In the genomic region with DNA sequence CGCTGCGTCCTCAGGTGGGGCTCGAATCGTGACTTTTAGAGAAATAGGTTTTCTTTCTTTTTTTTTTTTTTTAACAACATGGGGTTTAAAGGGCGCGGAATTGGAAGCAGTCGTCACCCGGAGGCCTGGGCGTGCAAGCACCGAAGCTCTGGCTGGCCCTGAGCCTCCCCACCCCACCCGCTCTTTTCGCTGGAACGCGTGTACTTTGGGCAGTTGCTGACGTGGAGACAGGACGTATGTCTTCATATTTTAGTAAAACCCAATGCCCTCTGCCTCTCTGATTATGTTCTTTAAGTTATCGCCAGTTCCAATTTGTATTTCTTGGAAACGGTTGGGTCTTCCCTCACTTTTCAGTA, we compare ENCODE assay signal across 8 cellular contexts. TPM values are rescaled to one million over a fixed set of nuclear protein-coding genes. Genes with fewer than 3 reads are reported as not detected.
DNase-seq lines count a peak whose midpoint lies in the region; ATAC-seq and TF ChIP-seq lines count a peak whose summit lies in the region.

No MANE protein-coding gene starts in this region.

- peak overlapping the region; percentile 99 for H3K4me3 ChIP-seq in GM08714 (ENCODE audit: low read length)
- peak overlapping the region; percentile 60 for H3K4me3 ChIP-seq in ectodermal cell (ENCODE audit: insufficient read depth, low read depth, low read length)
- peak overlapping the region; percentile 87 to 93 for H3K4me3 ChIP-seq in mesenchymal stem cell (ENCODE audit: insufficient read depth in 1 of 2, low read depth in 1 of 2, low read length in 2 of 2)
- peak overlapping the region; percentile 87 to 89 for H3K4me3 ChIP-seq in stomach smooth muscle (ENCODE audit: low read length in 2 of 2)

- peaks cover 16% of the 10 kb centered on the region for H3K79me1 ChIP-seq in mesenchymal stem cell (replicated peaks; ENCODE audit: low read length, poor library complexity, severe bottlenecking)

- no peak overlapping the region for H4K91ac ChIP-seq in mesenchymal stem cell (ENCODE audit: low read length)

- H2AFZ ChIP-seq in mesenchymal stem cell (ENCODE audit: low read depth, low read length) = peak overlapping the region; percentile 60

- no peaks in the 10 kb centered on the region for H3K4me1 ChIP-seq in ectodermal cell (ENCODE audit: control insufficient read depth, insufficient read depth, low read length)
- peaks cover 8% of the 10 kb centered on the region for H3K4me1 ChIP-seq in mesenchymal stem cell (ENCODE audit: control insufficient read depth, insufficient read depth, low read depth, low read length)
- peaks cover 12% of the 10 kb centered on the region for H3K4me1 ChIP-seq in stomach smooth muscle (ENCODE audit: control insufficient read depth, insufficient read depth, low read length)

- H3K9ac ChIP-seq in mesenchymal stem cell (ENCODE audit: low read length) (peak overlapping the region; percentile 98), stomach smooth muscle (ENCODE audit: low read length in 2 of 2) (peak overlapping the region; percentile 93)

- H2BK12ac ChIP-seq in mesenchymal stem cell (ENCODE audit: low read length in 2 of 2) = no peak overlapping the region

- H3K27me3 ChIP-seq in ectodermal cell (ENCODE audit: control insufficient read depth, insufficient read depth, low read length, poor library complexity, severe bottlenecking) (no peaks in the 10 kb centered on the region), mesenchymal stem cell (ENCODE audit: control insufficient read depth in 1 of 2, insufficient read depth in 1 of 2, low read length in 2 of 2) (no peaks in the 10 kb centered on the region), stomach smooth muscle (ENCODE audit: control insufficient read depth in 1 of 2, insufficient read depth in 2 of 2, low read length in 2 of 2) (no peaks in the 10 kb centered on the region)

- H4K8ac ChIP-seq in mesenchymal stem cell (ENCODE audit: low read length) = no peak overlapping the region

- DNase-seq in A172 (ENCODE audit: low spot score) = peak; percentile 33
- peak; percentile 72 for DNase-seq in mesenchymal stem cell
- no peak for DNase-seq in NCI-H2029 treated with DMSO at 0.1 percent for 48 hours (lab: John Stamatoyannopoulos, UW)

- 0% methylated on average over 18 of the region's 18 CpGs for WGBS in ectodermal cell, 2 experiments
- 0% methylated on average over 9 of the region's 18 CpGs for WGBS in mesenchymal stem cell

- no peak overlapping the region for H3K14ac ChIP-seq in mesenchymal stem cell (ENCODE audit: low read length in 2 of 2)

- H3K4me2 ChIP-seq in mesenchymal stem cell (ENCODE audit: low read length, poor library complexity, severe bottlenecking) = peak overlapping the region; percentile 89

- no peak overlapping the region for H2BK15ac ChIP-seq in mesenchymal stem cell (ENCODE audit: low read depth, poor library complexity, severe bottlenecking)

- no peak overlapping the region for H2BK5ac ChIP-seq in mesenchymal stem cell (ENCODE audit: low read depth, low read length, poor library complexity, severe bottlenecking)

- H3K4ac ChIP-seq in mesenchymal stem cell (ENCODE audit: low read depth in 1 of 2, low read length in 2 of 2) = no peak overlapping the region

- peak overlapping the region; percentile 64 for H2BK120ac ChIP-seq in mesenchymal stem cell (ENCODE audit: low read depth, low read length)

- ATAC-seq in HG03175 (IDR thresholded peaks at IDR 0.05; ENCODE audit: unreplicated experiment) (peak; percentile 17), SK-N-SH treated with all-trans-retinoic acid at 6 μM for 48 hours (peak; percentile 57)

- H3K9me3 ChIP-seq in ectodermal cell (ENCODE audit: control insufficient read depth, low read length) (no peaks in the 10 kb centered on the region), mesenchymal stem cell (ENCODE audit: control insufficient read depth, low read length) (no peaks in the 10 kb centered on the region), stomach smooth muscle (ENCODE audit: control insufficient read depth in 2 of 2, low read length in 2 of 2) (no peaks in the 10 kb centered on the region)

- H3K23ac ChIP-seq in mesenchymal stem cell (ENCODE audit: low read length in 2 of 2) = no peak overlapping the region

- peak overlapping the region; percentile 47 to 79 for H3K18ac ChIP-seq in mesenchymal stem cell (ENCODE audit: low read depth in 1 of 2, low read length in 2 of 2)

- H3K27ac ChIP-seq in ectodermal cell (ENCODE audit: insufficient read depth, low read depth, low read length, poor library complexity, severe bottlenecking) = no peak overlapping the region
- no peak overlapping the region for H3K27ac ChIP-seq in mesenchymal stem cell (ENCODE audit: low read length, poor library complexity, severe bottlenecking)
- peak overlapping the region; percentile 89 for H3K27ac ChIP-seq in stomach smooth muscle (ENCODE audit: low read length)

- H3K36me3 ChIP-seq in ectodermal cell (ENCODE audit: control insufficient read depth, insufficient read depth, low read length) (no peaks in the 10 kb centered on the region), mesenchymal stem cell (ENCODE audit: control insufficient read depth in 1 of 2, insufficient read depth in 2 of 2, low read depth in 1 of 2, low read length in 2 of 2) (peaks cover 11 to 24% of the 10 kb centered on the region in 2 experiments), stomach smooth muscle (ENCODE audit: control insufficient read depth in 2 of 2, insufficient read depth in 2 of 2, low read length in 2 of 2) (no peaks in the 10 kb centered on the region)

- no peak overlapping the region for H2AK5ac ChIP-seq in mesenchymal stem cell (ENCODE audit: low read length, severe bottlenecking)

TF ChIP-seq in SK-N-SH treated with all-trans-retinoic acid at 6 μM for 48 hours, 23 proteins besides CTCF, POLR2A, EP300 and RAD21:
- TF ChIP-seq PPARA (CRISPR knock-in tag; IDR thresholded peaks at IDR 0.05; ENCODE audit: borderline replicate concordance) = no peak
- no peak for TF ChIP-seq TCF4 (CRISPR knock-in tag; IDR thresholded peaks at IDR 0.05; ENCODE audit: borderline replicate concordance)
- no peak for TF ChIP-seq GLIS3 (CRISPR knock-in tag; IDR thresholded peaks at IDR 0.05)
- TF ChIP-seq, protein P1, sequence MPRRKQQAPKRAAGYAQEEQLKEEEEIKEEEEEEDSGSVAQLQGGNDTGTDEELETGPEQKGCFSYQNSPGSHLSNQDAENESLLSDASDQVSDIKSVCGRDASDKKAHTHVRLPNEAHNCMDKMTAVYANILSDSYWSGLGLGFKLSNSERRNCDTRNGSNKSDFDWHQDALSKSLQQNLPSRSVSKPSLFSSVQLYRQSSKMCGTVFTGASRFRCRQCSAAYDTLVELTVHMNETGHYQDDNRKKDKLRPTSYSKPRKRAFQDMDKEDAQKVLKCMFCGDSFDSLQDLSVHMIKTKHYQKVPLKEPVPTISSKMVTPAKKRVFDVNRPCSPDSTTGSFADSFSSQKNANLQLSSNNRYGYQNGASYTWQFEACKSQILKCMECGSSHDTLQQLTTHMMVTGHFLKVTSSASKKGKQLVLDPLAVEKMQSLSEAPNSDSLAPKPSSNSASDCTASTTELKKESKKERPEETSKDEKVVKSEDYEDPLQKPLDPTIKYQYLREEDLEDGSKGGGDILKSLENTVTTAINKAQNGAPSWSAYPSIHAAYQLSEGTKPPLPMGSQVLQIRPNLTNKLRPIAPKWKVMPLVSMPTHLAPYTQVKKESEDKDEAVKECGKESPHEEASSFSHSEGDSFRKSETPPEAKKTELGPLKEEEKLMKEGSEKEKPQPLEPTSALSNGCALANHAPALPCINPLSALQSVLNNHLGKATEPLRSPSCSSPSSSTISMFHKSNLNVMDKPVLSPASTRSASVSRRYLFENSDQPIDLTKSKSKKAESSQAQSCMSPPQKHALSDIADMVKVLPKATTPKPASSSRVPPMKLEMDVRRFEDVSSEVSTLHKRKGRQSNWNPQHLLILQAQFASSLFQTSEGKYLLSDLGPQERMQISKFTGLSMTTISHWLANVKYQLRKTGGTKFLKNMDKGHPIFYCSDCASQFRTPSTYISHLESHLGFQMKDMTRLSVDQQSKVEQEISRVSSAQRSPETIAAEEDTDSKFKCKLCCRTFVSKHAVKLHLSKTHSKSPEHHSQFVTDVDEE (CRISPR knock-in tag; IDR thresholded peaks at IDR 0.05) = no peak
- TF ChIP-seq ZFP3 (CRISPR knock-in tag; IDR thresholded peaks at IDR 0.05) = no peak
- TF ChIP-seq, protein P2, sequence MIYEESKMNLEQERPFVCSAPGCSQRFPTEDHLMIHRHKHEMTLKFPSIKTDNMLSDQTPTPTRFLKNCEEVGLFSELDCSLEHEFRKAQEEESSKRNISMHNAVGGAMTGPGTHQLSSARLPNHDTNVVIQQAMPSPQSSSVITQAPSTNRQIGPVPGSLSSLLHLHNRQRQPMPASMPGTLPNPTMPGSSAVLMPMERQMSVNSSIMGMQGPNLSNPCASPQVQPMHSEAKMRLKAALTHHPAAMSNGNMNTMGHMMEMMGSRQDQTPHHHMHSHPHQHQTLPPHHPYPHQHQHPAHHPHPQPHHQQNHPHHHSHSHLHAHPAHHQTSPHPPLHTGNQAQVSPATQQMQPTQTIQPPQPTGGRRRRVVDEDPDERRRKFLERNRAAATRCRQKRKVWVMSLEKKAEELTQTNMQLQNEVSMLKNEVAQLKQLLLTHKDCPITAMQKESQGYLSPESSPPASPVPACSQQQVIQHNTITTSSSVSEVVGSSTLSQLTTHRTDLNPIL (CRISPR knock-in tag; IDR thresholded peaks at IDR 0.05; ENCODE audit: low read depth) = no peak
- no peak for TF ChIP-seq ZNF565 (CRISPR knock-in tag; conservative IDR thresholded peaks at IDR 0.05; ENCODE audit: low read depth)
- no peak for TF ChIP-seq ZFP30 (CRISPR knock-in tag; IDR thresholded peaks at IDR 0.05)
- no peak for TF ChIP-seq ZC3H10 (CRISPR knock-in tag; IDR thresholded peaks at IDR 0.05)
TF ChIP-seq in SK-N-SH treated with all-trans-retinoic acid at 6 μM for 48 hours: peak in this region for 0.

RNA-seq across cellular contexts. Expression of a gene that starts 0.6 kb away (rescaled TPM):
- total RNA-seq in A172 (2014; rRNA removed; shearing (Covaris generic)) = 18.0 and 22.8 TPM in 2 replicates
- 5.2 TPM for polyA plus RNA-seq in ectodermal cell (2013, experiment 1 of 4)
- 5.8 TPM for polyA plus RNA-seq in ectodermal cell (2013, experiment 2 of 4)
- polyA plus RNA-seq in ectodermal cell (2013, experiment 3 of 4) = 5.4 TPM
- polyA plus RNA-seq in ectodermal cell (2013, experiment 4 of 4) = 5.4 TPM
- polyA plus RNA-seq in mesenchymal stem cell (2013, experiment 1 of 2) = 3.7 TPM
- 3.9 TPM for polyA plus RNA-seq in mesenchymal stem cell (2013, experiment 2 of 2)
